Comparison of ENCODE assay signal across 8 cellular contexts in the genomic region with DNA sequence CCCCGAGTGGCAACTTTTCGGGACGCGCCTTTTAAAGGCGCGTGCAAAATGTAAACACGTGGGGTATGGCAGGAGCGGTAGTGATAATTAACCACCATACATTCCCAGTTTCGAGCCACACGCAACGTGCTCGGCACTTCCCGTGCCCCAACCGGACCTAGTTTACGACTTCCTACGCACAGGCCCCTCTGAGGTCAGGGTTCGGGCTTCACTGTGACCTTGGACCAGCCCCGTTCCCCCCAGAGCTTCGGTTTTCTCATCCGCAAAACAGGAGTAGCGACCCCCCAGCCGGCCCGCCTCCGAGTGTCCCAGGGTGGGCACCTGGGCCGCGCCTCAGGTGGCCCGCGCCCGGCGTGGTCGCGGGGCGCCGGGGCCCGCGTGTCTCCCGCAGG. TPM values are rescaled to one million over a fixed set of nuclear protein-coding genes. Genes with fewer than 3 reads are reported as not detected.
DNase-seq lines count a peak whose midpoint lies in the region; ATAC-seq and TF ChIP-seq lines count a peak whose summit lies in the region.

No MANE protein-coding gene starts in this region.

- TF ChIP-seq CTCF in stomach (IDR thresholded peaks at IDR 0.05), result no peak

- no peak for TF ChIP-seq POLR2A in stomach (IDR thresholded peaks at IDR 0.05)

- H3K27me3 ChIP-seq in esophagus (ENCODE audit: control insufficient read depth in 1 of 2, insufficient read depth in 2 of 2, low read length in 2 of 2), result no peaks in the 10 kb centered on the region
- no peaks in the 10 kb centered on the region for H3K27me3 ChIP-seq in stomach

- intact Hi-C loops in stomach (cut with DNase I; ENCODE audit: low total_unique reads), result loop anchor here (10.0 kb wide), 1 partner anchor 51 kb away; a partner anchor contains a TSS

- WGBS in esophagus, 2 donors, result 0% methylated on average over 28 to 37 of the region's 37 CpGs
- WGBS in stomach, 5 donors, result 0 to 1% (median 0%) methylated on average over 30 to 37 of the region's 37 CpGs

- H3K4me1 ChIP-seq in esophagus (ENCODE audit: control insufficient read depth in 2 of 2, insufficient read depth in 2 of 2, low read length in 1 of 2) (peaks cover 5 to 37% of the 10 kb centered on the region in 2 donors), stomach (peaks cover 25 to 53% (median 40%) of the 10 kb centered on the region in 4 donors)

- ATAC-seq in HG02973 (IDR thresholded peaks at IDR 0.05; ENCODE audit: unreplicated experiment), result peak; percentile 32

- peak overlapping the region; percentile 80 to 87 for H3K4me3 ChIP-seq in esophagus (ENCODE audit: low read depth in 1 of 2, low read length in 2 of 2)
- peak overlapping the region; percentile 66 to 98 (median 87) for H3K4me3 ChIP-seq in stomach

- no peaks in the 10 kb centered on the region for H3K9me3 ChIP-seq in esophagus (ENCODE audit: control insufficient read depth in 2 of 2, insufficient read depth in 1 of 2, low read depth in 1 of 2, low read length in 1 of 2)
- H3K9me3 ChIP-seq in stomach, result no peaks in the 10 kb centered on the region

- H3K36me3 ChIP-seq in esophagus (ENCODE audit: control insufficient read depth in 2 of 2, insufficient read depth in 2 of 2, low read length in 1 of 2), result peaks cover 8% of the 10 kb centered on the region in 2 donors
- peaks cover 0 to 40% (median 32%) of the 10 kb centered on the region in 4 donors for H3K36me3 ChIP-seq in stomach

- TF ChIP-seq EP300 in stomach (IDR thresholded peaks at IDR 0.05), result no peak

- H3K27ac ChIP-seq in esophagus (ENCODE audit: low read depth in 2 of 2, low read length in 1 of 2) (peak overlapping the region; percentile 86 to 94), stomach (peak overlapping the region; percentile 88 to 97 (median 93))

- DNase-seq in activated T-cell treated with anti-CD3 and anti-CD28 coated beads for 1 hour (ENCODE audit: low read depth) (peak; percentile 44), NCI-H446 treated with DMSO at 0.1 percent for 48 hours (lab: John Stamatoyannopoulos, UW) (peak; percentile 24), myocyte (ENCODE audit: low read depth) (peak; percentile 67), stomach (peak; percentile 62)
- DNase-seq in activated T-cell treated with anti-CD3 and anti-CD28 coated beads, Interleukin-2, amount 50 U/mL, for 1 hour, result no peak
- DNase-seq in activated CD8-positive, alpha-beta memory T cell treated with anti-CD3 and anti-CD28 coated beads, Interleukin-2, amount 50 U/mL, for 48 hours, result peak; percentile 75

RNA-seq across cellular contexts. Expression of a gene that starts 0.5 kb away (rescaled TPM):
- polyA plus RNA-seq in esophagus, result 10 to 100 TPM in 1 of 2 donors, 1 to 10 TPM in 1; 6.5 to 14.9 TPM
- 21.4 and 24.0 TPM in 2 replicates for total RNA-seq in myocyte
- 13.0 TPM for polyA plus RNA-seq in myocyte (2012)
- 10 to 100 TPM in 2 of 5 donors, 1 to 10 TPM in 3; 1.7 to 11.7 (median 9.0) TPM for total RNA-seq in stomach
- polyA plus RNA-seq in stomach, result 10 to 100 TPM; 13.9 to 16.1 (median 14.8) TPM

RNA-seq across cellular contexts. Expression of a gene that starts 0.6 kb away (rescaled TPM):
- polyA plus RNA-seq in esophagus (10 to 100 TPM; 41.4 to 45.6 TPM), stomach (10 to 100 TPM; 12.6 to 45.0 (median 12.7) TPM)
- total RNA-seq in myocyte (90.5 and 112 TPM in 2 replicates), stomach (10 to 100 TPM; 28.6 to 67.4 (median 51.9) TPM)
- polyA plus RNA-seq in myocyte (2012), result 65.0 TPM

RNA-seq across cellular contexts. Expression of a gene that starts 54.2 kb away (rescaled TPM):
- polyA plus RNA-seq in esophagus, result 10 to 100 TPM; 12.1 to 12.6 TPM
- total RNA-seq in myocyte, result 22.3 and 27.0 TPM in 2 replicates
- polyA plus RNA-seq in myocyte (2012), result 21.1 TPM
- total RNA-seq in stomach, result 10 to 100 TPM; 34.0 to 51.0 (median 41.4) TPM
- 10 to 100 TPM in 2 of 3 donors, 1 to 10 TPM in 1; 8.8 to 15.3 (median 13.7) TPM for polyA plus RNA-seq in stomach

RNA-seq across cellular contexts. Expression of a gene that starts 54.4 kb away (rescaled TPM):
- polyA plus RNA-seq in esophagus (10 to 100 TPM in 1 of 2 donors, 1 to 10 TPM in 1; 5.3 to 10.8 TPM), stomach (10 to 100 TPM; 13.8 to 15.0 (median 14.2) TPM)
- total RNA-seq in myocyte (11.4 and 13.3 TPM in 2 replicates), stomach (10 to 100 TPM in 1 of 5 donors, 1 to 10 TPM in 4; 2.2 to 14.1 (median 6.1) TPM)
- polyA plus RNA-seq in myocyte (2012), result 11.3 TPM
